ENCODE assay signal across 7 cellular contexts in genomic region chr7:100936167-100936566, GRCh38. TPM values are rescaled to one million over a fixed set of nuclear protein-coding genes. Genes with fewer than 3 reads are reported as not detected.
"Had no signal": no experiment of that assay in that cellular context is flagged by ENCODE, and none has a peak within 500 bp of the region (broad histone marks: within the 10 kb centered on the region; RNA-seq: fewer than 3 reads in every experiment).

No MANE protein-coding gene starts in this region.

RNA-seq across cellular contexts. Expression of gene MUC3A, which starts 13.2 kb away (rescaled TPM):
- total RNA-seq: lung microvascular endothelial cell, mononuclear cell, myocyte had no signal
- polyA plus RNA-seq: immature natural killer cell had no signal

RNA-seq across cellular contexts. Expression of gene MUC12, which starts 33.2 kb away (rescaled TPM):
- total RNA-seq: left ventricle myocardium superior, liver, lower leg skin, lung microvascular endothelial cell, myocyte had no signal

RNA-seq across cellular contexts. Expression of gene ACHE, which starts 40.5 kb away (rescaled TPM):
- polyA plus RNA-seq: immature natural killer cell had no signal
